Comparison of ENCODE assay signal across 8 cellular contexts in the genomic region with DNA sequence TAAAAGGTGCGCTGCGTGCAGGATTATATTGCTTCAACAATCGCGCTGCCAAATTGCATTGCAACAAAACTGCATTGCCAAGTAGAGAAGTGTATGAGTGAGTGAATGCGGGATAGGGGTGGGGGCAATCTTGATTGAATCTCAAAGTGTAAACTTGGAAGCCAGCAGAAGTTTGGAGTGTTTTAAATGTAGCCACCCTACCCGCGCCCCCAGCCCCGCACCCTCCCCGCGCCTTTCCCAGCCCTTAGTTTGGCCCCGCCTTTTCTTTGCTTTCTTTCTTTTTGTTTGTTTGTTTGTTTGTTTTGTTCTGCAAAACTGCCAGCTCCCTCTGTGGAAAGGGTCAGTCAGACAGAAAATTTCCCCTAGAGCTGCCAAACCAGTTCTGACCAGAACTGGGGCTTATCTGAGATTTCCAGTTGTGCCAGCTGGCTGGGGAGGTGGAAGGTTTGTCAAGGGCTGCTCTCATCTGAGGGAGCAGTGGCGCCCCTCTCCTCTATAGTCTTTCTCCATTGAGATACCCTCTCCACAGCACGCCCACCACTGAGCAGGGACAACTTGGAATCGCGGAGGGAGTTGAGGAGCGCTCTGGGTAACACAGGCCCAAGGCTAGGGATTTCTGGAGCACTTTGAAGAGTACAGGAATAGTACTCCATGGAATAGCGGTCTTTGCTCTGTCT. TPM values are rescaled to one million over a fixed set of nuclear protein-coding genes. Genes with fewer than 3 reads are reported as not detected.
DNase-seq lines count a peak whose midpoint lies in the region; ATAC-seq and TF ChIP-seq lines count a peak whose summit lies in the region.

No MANE protein-coding gene starts in this region.

- H3K27ac Mint-ChIP-seq in HFFc6: no peak overlapping the region

- peaks cover 5% of the 10 kb centered on the region for H3K36me3 Mint-ChIP-seq in HFFc6 (ENCODE audit: low read depth)

- H3K27me3 Mint-ChIP-seq in HFFc6 (ENCODE audit: insufficient read depth): peaks cover 1% of the 10 kb centered on the region

- H3K4me1 Mint-ChIP-seq in HFFc6 (ENCODE audit: low read depth): no peaks in the 10 kb centered on the region

- H3K27me3 ChIP-seq in RWPE2 (ENCODE audit: insufficient read depth, poor library complexity, severe bottlenecking): peaks cover 32% of the 10 kb centered on the region

- no peak for DNase-seq in GM12865 (ENCODE audit: low read depth)
- no peak for DNase-seq in RWPE2 (ENCODE audit: low spot score)
- DNase-seq in left cardiac atrium: no peak
- DNase-seq in retinal pigment epithelial cell (ENCODE audit: low read depth): no peak
- DNase-seq in MV-4-11 (lab: John Stamatoyannopoulos, UW): no peak
- no peak for DNase-seq in mucosa of gallbladder (ENCODE audit: low spot score)
- no peak for DNase-seq in HFFc6

- intact Hi-C loops in left cardiac atrium (cut with DNase I): no loop called here

- peaks cover 56% of the 10 kb centered on the region for H3K9me3 Mint-ChIP-seq in HFFc6

- H3K27ac ChIP-seq in RWPE2 (ENCODE audit: poor library complexity, severe bottlenecking): no peak overlapping the region

- TF ChIP-seq CTCF in GM12865 (IDR thresholded peaks at IDR 0.05; ENCODE audit: insufficient read depth, low read depth, low read length, missing control alignments) (no peak), RWPE2 (IDR thresholded peaks at IDR 0.05; ENCODE audit: poor library complexity, severe bottlenecking) (no peak), retinal pigment epithelial cell (conservative IDR thresholded peaks at IDR 0.05; ENCODE audit: low read depth, low read length) (no peak), HFFc6 (IDR thresholded peaks at IDR 0.05) (no peak)

- H3K4me1 ChIP-seq in RWPE2 (ENCODE audit: insufficient read depth, poor library complexity, severe bottlenecking): no peaks in the 10 kb centered on the region

- ATAC-seq in RWPE2 (ENCODE audit: low read depth) (no peak), left cardiac atrium (peak; percentile 46 to 52), HG03175 (IDR thresholded peaks at IDR 0.05; ENCODE audit: unreplicated experiment) (no peak)

- peak overlapping the region; percentile 35 for H3K4me3 ChIP-seq in GM12865 (ENCODE audit: low read depth, low read length)
- peak overlapping the region; percentile 14 for H3K4me3 ChIP-seq in RWPE2 (ENCODE audit: severe bottlenecking)
- peak overlapping the region; percentile 73 for H3K4me3 ChIP-seq in retinal pigment epithelial cell (ENCODE audit: low read length)

- H3K9me3 ChIP-seq in RWPE2 (ENCODE audit: severe bottlenecking): no peaks in the 10 kb centered on the region

- H3K36me3 ChIP-seq in RWPE2 (ENCODE audit: low read depth): no peaks in the 10 kb centered on the region

- no peak overlapping the region for H3K4me3 Mint-ChIP-seq in HFFc6

RNA-seq across cellular contexts. Expression of a gene that starts 0.7 kb away (rescaled TPM):
- total RNA-seq in left cardiac atrium (1 to 10 TPM; 3.2 to 3.5 TPM), mucosa of gallbladder (17.5 TPM)
- total RNA-seq in HFFc6 (2021; fragmentation: NEBNext Ultra II Directional; extraction: Animal tissue kit (Norgen Biotek cat#: 25700)): not detected

Comparison
In these comparisons a context has a peak if more than half of its experiments do, and no peak if none do; other contexts are left out.
1. H3K4me3 ChIP-seq: peak in every context shown above with its lines; median percentile 73 in retinal pigment epithelial cell; 35 in GM12865; 14 in RWPE2.
2. ATAC-seq: peak in left cardiac atrium (2 of 2); none in RWPE2 (single experiment) and HG03175 (single experiment).
3. RNA of a gene that starts 0.7 kb away (total RNA-seq): 17.5 TPM in mucosa of gallbladder (single experiment) and 3.2 to 3.5 TPM in left cardiac atrium; not detected in HFFc6; every median in the first group is over 4 times any median in the second.